7 cellular contexts compared by ENCODE assay signal in the genomic region with DNA sequence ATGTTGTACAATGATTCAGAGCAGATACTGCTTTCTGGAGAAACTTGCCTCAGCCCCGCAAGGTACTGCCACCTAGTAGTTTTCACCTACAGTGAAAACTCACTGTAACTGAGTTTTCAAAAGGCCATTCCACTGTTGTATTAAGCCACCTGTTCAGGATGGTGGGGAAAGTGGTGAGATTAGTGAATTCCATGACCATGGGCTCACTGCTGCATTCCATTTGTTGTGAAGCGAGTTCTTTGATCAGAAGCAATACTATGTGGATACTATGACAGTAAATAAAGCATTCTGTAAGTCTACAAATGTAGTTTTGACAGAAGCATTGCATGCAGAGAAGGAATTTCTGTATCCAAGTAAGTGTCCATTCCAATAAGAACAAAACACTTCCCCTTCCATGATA.
"Had no signal": no experiment of that assay in that cellular context is flagged by ENCODE, and none has a peak within 500 bp of the region (broad histone marks: within the 10 kb centered on the region; RNA-seq: fewer than 3 reads in every experiment).

No MANE protein-coding gene starts in this region.

- H3K36me3 ChIP-seq: HAP-1 had no signal

- H3K4me3 ChIP-seq: GM23248, HAP-1, K562 had no signal

- H3K27ac ChIP-seq: GM23248 had no signal

- H2AFZ ChIP-seq: GM23248 had no signal

- H3K9me3 ChIP-seq: HAP-1 had no signal

- DNase-seq: GM23248, GOT3, H7, HFFc6, IMR-90 had no signal

- H3K9ac ChIP-seq: GM23248 had no signal

- H3K4me1 ChIP-seq: HAP-1 had no signal
